In genomic region chr19:15631817-15632216, GRCh38 we compare ENCODE assay signal across 10 cellular contexts. TPM values are rescaled to one million over a fixed set of nuclear protein-coding genes. Genes with fewer than 3 reads are reported as not detected.
DNase-seq lines count a peak whose midpoint lies in the region; ATAC-seq, FAIRE-seq and TF ChIP-seq lines count a peak whose summit lies in the region.
"Had no signal": no experiment of that assay in that cellular context is flagged by ENCODE, and none has a peak within 500 bp of the region (broad histone marks: within the 10 kb centered on the region; RNA-seq: fewer than 3 reads in every experiment).

No MANE protein-coding gene starts in this region.

- H3K27me3 Mint-ChIP-seq in Calu3 (ENCODE audit: unreplicated experiment): no peaks in the 10 kb centered on the region
- H3K27me3 Mint-ChIP-seq in HFFc6 (ENCODE audit: insufficient read depth): no peaks in the 10 kb centered on the region
- H3K27me3 Mint-ChIP-seq in WTC11 (ENCODE audit: low read depth): peaks cover 6% of the 10 kb centered on the region

- BruUV-seq in Calu3 (replicated peaks; lab: Mats Ljungman, UMichigan): no TSS peak

- H3K4me3 Mint-ChIP-seq in Calu3 (ENCODE audit: low read depth, unreplicated experiment) (no peak overlapping the region), HFFc6 (no peak overlapping the region), WTC11 (no peak overlapping the region)

- POLR2A ChIA-PET in WTC11 (lab: Charles Lee): no interaction called here

- peak; percentile 50 for DNase-seq in Calu3
- no peak for DNase-seq in HFFc6
- DNase-seq in WTC11 (ENCODE audit: low spot score): peak; percentile 64
- DNase-seq in kidney: no peak
- no peak for DNase-seq in SK-N-DZ (ENCODE audit: low spot score)
- no peak for DNase-seq in GM19240 (ENCODE audit: insufficient read length, low spot score)

- peaks cover 0 to 2% of the 10 kb centered on the region in 2 donors for H3K4me1 ChIP-seq in kidney (ENCODE audit: control insufficient read depth in 1 of 2, insufficient read depth in 1 of 2, low read depth in 1 of 2, low read length in 2 of 2)

- H3K4me1 Mint-ChIP-seq in Calu3 (ENCODE audit: low read depth, unreplicated experiment): peaks cover 20% of the 10 kb centered on the region
- no peaks in the 10 kb centered on the region for H3K4me1 Mint-ChIP-seq in HFFc6 (ENCODE audit: low read depth)
- no peaks in the 10 kb centered on the region for H3K4me1 Mint-ChIP-seq in WTC11

- FAIRE-seq in kidney (lab: Jason Lieb, UNC): no peak

- H3K9me3 Mint-ChIP-seq in Calu3 (ENCODE audit: low read depth, unreplicated experiment): no peaks in the 10 kb centered on the region
- peaks cover 4% of the 10 kb centered on the region for H3K9me3 Mint-ChIP-seq in HFFc6
- peaks cover 44% of the 10 kb centered on the region for H3K9me3 Mint-ChIP-seq in WTC11

- H3K9me3 ChIP-seq in kidney (ENCODE audit: control insufficient read depth in 1 of 2, low read length in 2 of 2): no peaks in the 10 kb centered on the region

- CTCF ChIA-PET in Calu3 (lab: Charles Lee): interaction anchor here (0.6 kb wide), 1 partner anchor 155 kb away, joined by 5 read pairs; no protein-coding TSS in a partner anchor
- CTCF ChIA-PET in WTC11 (lab: Charles Lee): interaction anchor here (0.6 kb wide), 1 partner anchor 941 kb away, joined by 3 read pairs; no protein-coding TSS in a partner anchor

- H3K27ac ChIP-seq in kidney (ENCODE audit: low read depth in 2 of 2, low read length in 2 of 2): no peak overlapping the region

- H3K36me3 Mint-ChIP-seq in Calu3 (ENCODE audit: insufficient read depth, unreplicated experiment): no peaks in the 10 kb centered on the region
- no peaks in the 10 kb centered on the region for H3K36me3 Mint-ChIP-seq in HFFc6 (ENCODE audit: low read depth)
- H3K36me3 Mint-ChIP-seq in WTC11: peaks cover 20% of the 10 kb centered on the region

- intact Hi-C loops in Calu3 (cut with micrococcal nuclease; ENCODE audit: unreplicated experiment): loop anchor here (5.0 kb wide), 1 partner anchor 130 kb away; no protein-coding TSS in a partner anchor
- intact Hi-C loops in kidney (cut with DNase I): no loop called here

- H3K9ac ChIP-seq in kidney (ENCODE audit: low read length in 2 of 2): no peak overlapping the region

- TF ChIP-seq CTCF in Calu3 (IDR thresholded peaks at IDR 0.05; ENCODE audit: unreplicated experiment) (peak; percentile 71), HFFc6 (IDR thresholded peaks at IDR 0.05) (peak; percentile 57), WTC11 (IDR thresholded peaks at IDR 0.05) (peak; percentile 61; the same call in 1 of the 2 replicates), kidney (IDR thresholded peaks at IDR 0.05; ENCODE audit: borderline replicate concordance, extremely low read depth, insufficient read depth) (peak; percentile 47)

- H3K36me3 ChIP-seq in kidney (ENCODE audit: control insufficient read depth in 1 of 2, insufficient read depth in 2 of 2, low read length in 2 of 2): no peaks in the 10 kb centered on the region

- ATAC-seq in WTC11 (peak; percentile 68), GM21526 (IDR thresholded peaks at IDR 0.05; ENCODE audit: low FRiP score, unreplicated experiment) (no peak), GM18873 (IDR thresholded peaks at IDR 0.05; ENCODE audit: low FRiP score, unreplicated experiment) (no peak)

- H3K27ac Mint-ChIP-seq in Calu3 (ENCODE audit: unreplicated experiment) (no peak overlapping the region), HFFc6 (no peak overlapping the region), WTC11 (no peak overlapping the region)

- H3K4me3 ChIP-seq in kidney (ENCODE audit: low read length in 2 of 2): no peak overlapping the region

TF ChIP-seq in WTC11, 78 proteins besides CTCF, POLR2A, EP300 and RAD21:
- TF ChIP-seq ZNF232 (CRISPR knock-in tag; IDR thresholded peaks at IDR 0.05) (no peak), PRDM15 (CRISPR knock-in tag; IDR thresholded peaks at IDR 0.05) (no peak), RORB (CRISPR knock-in tag; IDR thresholded peaks at IDR 0.05) (no peak), CREB1 (CRISPR knock-in tag; IDR thresholded peaks at IDR 0.05) (no peak), OVOL2 (CRISPR knock-in tag; IDR thresholded peaks at IDR 0.05; ENCODE audit: borderline replicate concordance) (no peak)
- TF ChIP-seq, protein P1, sequence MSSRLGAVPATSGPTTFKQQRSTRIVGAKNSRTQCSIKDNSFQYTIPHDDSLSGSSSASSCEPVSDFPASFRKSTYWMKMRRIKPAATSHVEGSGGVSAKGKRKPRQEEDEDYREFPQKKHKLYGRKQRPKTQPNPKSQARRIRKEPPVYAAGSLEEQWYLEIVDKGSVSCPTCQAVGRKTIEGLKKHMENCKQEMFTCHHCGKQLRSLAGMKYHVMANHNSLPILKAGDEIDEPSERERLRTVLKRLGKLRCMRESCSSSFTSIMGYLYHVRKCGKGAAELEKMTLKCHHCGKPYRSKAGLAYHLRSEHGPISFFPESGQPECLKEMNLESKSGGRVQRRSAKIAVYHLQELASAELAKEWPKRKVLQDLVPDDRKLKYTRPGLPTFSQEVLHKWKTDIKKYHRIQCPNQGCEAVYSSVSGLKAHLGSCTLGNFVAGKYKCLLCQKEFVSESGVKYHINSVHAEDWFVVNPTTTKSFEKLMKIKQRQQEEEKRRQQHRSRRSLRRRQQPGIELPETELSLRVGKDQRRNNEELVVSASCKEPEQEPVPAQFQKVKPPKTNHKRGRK (CRISPR knock-in tag; IDR thresholded peaks at IDR 0.05; ENCODE audit: borderline replicate concordance): no peak

RNA-seq across cellular contexts. Expression of gene CYP4F3, which starts 8.9 kb away (rescaled TPM):
- 6.9 and 16.7 TPM in 2 replicates for total RNA-seq in Calu3 (2022)
- total RNA-seq in HFFc6 (2021; fragmentation: NEBNext Ultra II Directional; extraction: Animal tissue kit (Norgen Biotek cat#: 25700)): not detected
- 0.04 to 0.14 TPM (median 0.05 TPM) in 3 replicates for total RNA-seq in WTC11 (2021)
- total RNA-seq in kidney: 2.2 TPM
- 17.9 TPM for polyA plus RNA-seq in kidney (ENCODE audit: insufficient read depth, low read depth, low replicate concordance)
- not detected in 2 replicates for polyA plus RNA-seq in SK-N-DZ (2014; cell fraction: cytosol; rRNA removed)
- polyA plus RNA-seq in SK-N-DZ (2014; cell fraction: nucleus; rRNA removed): not detected in 2 replicates
- total RNA-seq: fibroblast of lung had no signal
- polyA plus RNA-seq: fibroblast of lung had no signal

RNA-seq across cellular contexts. Expression of gene CYP4F8, which starts 16.8 kb away (rescaled TPM):
- not detected in 2 replicates for total RNA-seq in Calu3 (2022)
- total RNA-seq in HFFc6 (2021; fragmentation: NEBNext Ultra II Directional; extraction: Animal tissue kit (Norgen Biotek cat#: 25700)): not detected
- total RNA-seq in WTC11 (2021): not detected in 3 replicates
- not detected for total RNA-seq in kidney
- not detected for polyA plus RNA-seq in kidney (ENCODE audit: insufficient read depth, low read depth, low replicate concordance)
- not detected in 2 replicates for polyA plus RNA-seq in SK-N-DZ (2014; cell fraction: cytosol; rRNA removed)
- not detected in 2 replicates for polyA plus RNA-seq in SK-N-DZ (2014; cell fraction: nucleus; rRNA removed)
- total RNA-seq: fibroblast of lung, M059J had no signal
- polyA plus RNA-seq: fibroblast of lung had no signal

RNA-seq across cellular contexts. Expression of gene CYP4F12, which starts 41.1 kb away (rescaled TPM):
- 3.8 and 8.8 TPM in 2 replicates for total RNA-seq in Calu3 (2022)
- total RNA-seq in HFFc6 (2021; fragmentation: NEBNext Ultra II Directional; extraction: Animal tissue kit (Norgen Biotek cat#: 25700)): not detected
- total RNA-seq in WTC11 (2021): not detected in 3 replicates
- 4.4 TPM for total RNA-seq in kidney
- polyA plus RNA-seq in kidney (ENCODE audit: insufficient read depth, low read depth, low replicate concordance): 10.2 TPM
- not detected in 2 replicates for polyA plus RNA-seq in SK-N-DZ (2014; cell fraction: cytosol; rRNA removed)
- not detected in 2 replicates for polyA plus RNA-seq in SK-N-DZ (2014; cell fraction: nucleus; rRNA removed)
- total RNA-seq: fibroblast of lung, M059J had no signal
- polyA plus RNA-seq: fibroblast of lung had no signal

Comparison
In these comparisons a context has a peak if more than half of its experiments do, and no peak if none do; other contexts are left out.
1. DNase-seq: peak in Calu3 (single experiment) and WTC11 (single experiment); none in HFFc6 (single experiment), kidney (single experiment), SK-N-DZ (single experiment) and GM19240 (single experiment).
2. Peak in every context shown above with its lines, with median percentiles within 50 percentile points of each other: CTCF ChIP-seq.